In the genomic region with DNA sequence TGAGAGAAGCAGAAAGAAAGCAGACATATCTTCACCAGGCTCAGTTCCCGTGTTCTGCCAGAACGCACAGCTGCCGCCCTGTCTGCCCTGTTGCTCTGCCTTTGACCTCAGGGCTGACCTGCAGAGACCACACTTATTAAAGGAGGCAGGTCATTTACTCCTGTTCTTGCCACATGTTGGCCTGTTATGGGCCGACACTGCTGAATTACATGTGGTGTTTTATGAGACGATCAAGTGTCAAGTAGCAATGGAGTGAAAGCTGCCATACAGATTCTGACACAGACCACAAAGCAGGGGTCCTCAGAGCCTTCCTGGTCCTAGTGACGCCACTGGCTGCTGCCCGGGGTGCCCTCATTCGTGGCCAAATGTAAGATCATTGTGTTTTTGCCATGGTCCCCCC, we compare ENCODE assay signal across 35 cellular contexts.
"Had no signal": no experiment of that assay in that cellular context is flagged by ENCODE, and none has a peak within 500 bp of the region (broad histone marks: within the 10 kb centered on the region; RNA-seq: fewer than 3 reads in every experiment).

No MANE protein-coding gene starts in this region.

- H3K4me1 Mint-ChIP-seq: activated CD4-positive, alpha-beta memory T cell treated with anti-CD3 and anti-CD28 coated beads, Interleukin-2, amount 10 ng/mL, durations not matched to agents 7 days and 5 days; activated CD8-positive, alpha-beta memory T cell treated with anti-CD3 and anti-CD28 coated beads, Interleukin-2, amount 10 ng/mL, durations not matched to agents 7 days and 5 days; activated naive CD4-positive, alpha-beta T cell treated with anti-CD3 and anti-CD28 coated beads, Interleukin-2, amount 10 ng/mL, durations not matched to agents 7 days and 5 days; activated naive CD8-positive, alpha-beta T cell treated with anti-CD3 and anti-CD28 coated beads, Interleukin-2, amount 50 U/mL, for 24 hours had no signal

- H3K4me3 Mint-ChIP-seq: activated CD4-positive, alpha-beta memory T cell treated with anti-CD3 and anti-CD28 coated beads, Interleukin-2, amount 10 ng/mL, durations not matched to agents 7 days and 5 days; activated CD8-positive, alpha-beta memory T cell treated with anti-CD3 and anti-CD28 coated beads, Interleukin-2, amount 10 ng/mL, durations not matched to agents 7 days and 5 days; activated naive CD4-positive, alpha-beta T cell treated with anti-CD3 and anti-CD28 coated beads, Interleukin-2, amount 10 ng/mL, durations not matched to agents 7 days and 5 days; activated naive CD8-positive, alpha-beta T cell; activated naive CD8-positive, alpha-beta T cell treated with anti-CD3 and anti-CD28 coated beads, Interleukin-2, amount 50 U/mL, for 24 hours; brain had no signal

- H3K4me3 ChIP-seq: MG63, PC-9 had no signal

- H3K9me3 Mint-ChIP-seq: activated CD4-positive, alpha-beta memory T cell treated with anti-CD3 and anti-CD28 coated beads, Interleukin-2, amount 10 ng/mL, durations not matched to agents 7 days and 5 days; activated naive CD4-positive, alpha-beta T cell treated with anti-CD3 and anti-CD28 coated beads, Interleukin-2, amount 10 ng/mL, durations not matched to agents 7 days and 5 days; activated naive CD8-positive, alpha-beta T cell treated with anti-CD3 and anti-CD28 coated beads, Interleukin-2, amount 50 U/mL, for 24 hours; brain had no signal

- H3K27me3 Mint-ChIP-seq: activated naive CD8-positive, alpha-beta T cell; activated naive CD8-positive, alpha-beta T cell treated with anti-CD3 and anti-CD28 coated beads, Interleukin-2, amount 50 U/mL, for 24 hours had no signal

- H3K9me3 ChIP-seq: MG63 had no signal

- H3K27ac ChIP-seq: PC-9, RWPE1, WERI-Rb-1 had no signal

- H3K36me3 Mint-ChIP-seq: activated CD8-positive, alpha-beta memory T cell treated with anti-CD3 and anti-CD28 coated beads, Interleukin-2, amount 10 ng/mL, durations not matched to agents 7 days and 5 days; activated naive CD4-positive, alpha-beta T cell treated with anti-CD3 and anti-CD28 coated beads, Interleukin-2, amount 10 ng/mL, durations not matched to agents 7 days and 5 days; activated naive CD8-positive, alpha-beta T cell; brain had no signal

- H2AFZ ChIP-seq: PC-9 had no signal

- ATAC-seq: activated CD8-positive, alpha-beta memory T cell treated with anti-CD3 and anti-CD28 coated beads, Interleukin-2, amount 10 ng/mL, durations not matched to agents 7 days and 5 days; activated naive CD8-positive, alpha-beta T cell treated with anti-CD3 and anti-CD28 coated beads, Interleukin-2, amount 50 U/mL, for 24 hours; Right ventricle myocardium inferior; SK-N-SH treated with all-trans-retinoic acid at 6 μM for 48 hours had no signal

- H3K27ac Mint-ChIP-seq: activated CD4-positive, alpha-beta memory T cell treated with anti-CD3 and anti-CD28 coated beads, Interleukin-2, amount 10 ng/mL, durations not matched to agents 7 days and 5 days; activated CD8-positive, alpha-beta memory T cell treated with anti-CD3 and anti-CD28 coated beads, Interleukin-2, amount 10 ng/mL, durations not matched to agents 7 days and 5 days; activated naive CD4-positive, alpha-beta T cell treated with anti-CD3 and anti-CD28 coated beads, Interleukin-2, amount 10 ng/mL, durations not matched to agents 7 days and 5 days; activated naive CD8-positive, alpha-beta T cell; activated naive CD8-positive, alpha-beta T cell treated with anti-CD3 and anti-CD28 coated beads, Interleukin-2, amount 50 U/mL, for 24 hours; brain had no signal

- H3K4me2 ChIP-seq: PC-9 had no signal

- H3K36me3 ChIP-seq: MG63, WERI-Rb-1 had no signal

- DNase-seq: activated CD4-positive, alpha-beta memory T cell treated with anti-CD3 and anti-CD28 coated beads, Interleukin-2, amount 10 ng/mL, durations not matched to agents 7 days and 5 days; activated CD4-positive, alpha-beta T cell treated with anti-CD3 and anti-CD28 coated beads for 1 hour; activated CD4-positive, alpha-beta T cell treated with anti-CD3 and anti-CD28 coated beads for 48 hours; activated CD4-positive, CD25-positive, alpha-beta regulatory T cell; activated CD8-positive, alpha-beta memory T cell treated with anti-CD3 and anti-CD28 coated beads for 24 hours; activated CD8-positive, alpha-beta memory T cell treated with anti-CD3 and anti-CD28 coated beads, Interleukin-2, amount 10 ng/mL, durations not matched to agents 7 days and 5 days; activated CD8-positive, alpha-beta memory T cell treated with anti-CD3 and anti-CD28 coated beads, Interleukin-2, amount 50 U/mL, for 48 hours; activated effector memory CD4-positive, alpha-beta T cell treated with Interleukin-2 at 50 U/mL for 16 hours; activated naive CD4-positive, alpha-beta T cell treated with anti-CD3 and anti-CD28 coated beads, Interleukin-2, amount 10 ng/mL, durations not matched to agents 7 days and 5 days; activated naive CD8-positive, alpha-beta T cell treated with anti-CD3 and anti-CD28 coated beads, Interleukin-2, amount 50 U/mL, for 24 hours; activated T-cell treated with anti-CD3 and anti-CD28 coated beads, Interleukin-2, amount 50 U/mL, for 48 hours; anterior cingulate cortex; caudate nucleus; Kasumi-1; KG1; MG63; NCI-H1048; NCI-H1105 treated with DMSO at 0.1 percent for 48 hours; NCI-H1436; NCI-H1694 treated with DMSO at 0.1 percent for 48 hours; NCI-H2029; NCI-H345; NCI-H524 treated with DMSO at 0.1 percent for 48 hours; SIG-M5; SW 1271; T-helper 1 cell; T-helper 2 cell; T-helper 9 cell; WERI-Rb-1 had no signal

- H3K27me3 ChIP-seq: MG63 had no signal
